Comparison of ENCODE assay signal across 9 cellular contexts in the genomic region with DNA sequence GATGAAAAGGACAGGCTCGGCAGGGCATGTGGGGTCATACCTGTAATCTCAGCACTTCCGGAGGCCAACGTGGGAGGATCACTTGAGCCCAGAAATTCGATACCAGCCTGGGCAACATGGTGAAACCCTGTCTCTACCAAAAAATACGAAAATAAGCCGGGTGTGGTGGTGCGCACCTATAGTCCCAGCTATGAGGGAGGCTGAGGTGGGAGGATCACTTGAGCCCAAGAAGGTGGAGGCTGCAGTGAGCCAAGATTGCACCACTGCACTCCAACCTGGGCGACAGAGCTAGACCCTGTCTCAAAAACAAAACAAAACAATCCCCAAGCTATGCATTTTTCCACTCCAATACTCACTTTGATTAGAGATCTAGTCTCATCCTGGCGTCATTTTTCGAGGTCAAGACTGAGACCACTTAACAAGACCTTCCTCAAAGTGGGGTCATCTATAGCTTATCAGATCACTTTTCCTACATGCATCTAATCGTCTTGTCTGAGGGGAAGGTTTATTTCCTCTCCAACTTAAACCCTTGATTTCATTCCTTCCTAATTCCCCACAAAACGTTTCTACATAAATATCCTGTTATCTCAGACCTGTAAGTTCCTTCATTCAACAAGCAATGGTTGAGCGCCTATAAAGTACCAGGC. TPM values are rescaled to one million over a fixed set of nuclear protein-coding genes. Genes with fewer than 3 reads are reported as not detected.
DNase-seq lines count a peak whose midpoint lies in the region; ATAC-seq and TF ChIP-seq lines count a peak whose summit lies in the region.
"Had no signal": no experiment of that assay in that cellular context is flagged by ENCODE, and none has a peak within 500 bp of the region (broad histone marks: within the 10 kb centered on the region; RNA-seq: fewer than 3 reads in every experiment).

No MANE protein-coding gene starts in this region.

- peaks cover 0 to 15% (median 0%) of the 10 kb centered on the region in 45 donors for H3K27me3 ChIP-seq in dorsolateral prefrontal cortex

- CTCF ChIA-PET in GM10248 (lab: Yijun Ruan, JAX), result interaction anchor here (0.6 kb wide), 1 partner anchor 40 kb away, joined by 3 read pairs; no protein-coding TSS in a partner anchor

- no peaks in the 10 kb centered on the region for H3K36me3 ChIP-seq in KOPT-K1 (ENCODE audit: insufficient read depth, low read length)

- H3K4me1 Mint-ChIP-seq in natural killer cell treated with Interleukin-12 subunit alpha and Interleukin-12 subunit beta and Interleukin-15 and Interleukin-18, amount 100 ng/mL, for 72 hours (ENCODE audit: low read depth in 2 of 2), result peaks cover 9 to 15% of the 10 kb centered on the region in 2 donors

- H3K27me3 Mint-ChIP-seq in natural killer cell treated with Interleukin-12 subunit alpha and Interleukin-12 subunit beta and Interleukin-15 and Interleukin-18, amount 100 ng/mL, for 72 hours, result peaks cover 0 to 7% of the 10 kb centered on the region in 2 donors

- no peak for TF ChIP-seq CTCF in AG10803 (conservative IDR thresholded peaks at IDR 0.05; ENCODE audit: low read length)
- TF ChIP-seq CTCF in dorsolateral prefrontal cortex (IDR thresholded peaks at IDR 0.05 in 54 of 56, conservative IDR thresholded peaks at IDR 0.05 in 2 of 56; ENCODE audit: low read depth in 1 of 56, partially characterized antibody in 56 of 56), result no peak
- no peak for TF ChIP-seq CTCF in GM10248 (IDR thresholded peaks at IDR 0.05; ENCODE audit: control extremely low read depth, extremely low read depth, low read depth, missing control alignments)

- H3K27ac ChIP-seq in KOPT-K1 (ENCODE audit: low read depth, low read length, poor library complexity, severe bottlenecking) (peak overlapping the region; percentile 67), dorsolateral prefrontal cortex (peak overlapping the region in 14 of 59 donors; percentile 60 to 90 (median 84))

- H3K9me3 Mint-ChIP-seq in natural killer cell treated with Interleukin-12 subunit alpha and Interleukin-12 subunit beta and Interleukin-15 and Interleukin-18, amount 100 ng/mL, for 72 hours, result no peaks in the 10 kb centered on the region

- POLR2A ChIA-PET in GM10248 (lab: Yijun Ruan, JAX), result no interaction called here

- intact Hi-C loops in dorsolateral prefrontal cortex (cut with DNase I), result loop anchor here (5.0 to 10.0 kb wide), 3 partner anchors 70 to 303 kb away; partner anchors contain the start of genes NDUFA1 (in 1 of the 2), RNF113A (in 1 of the 2) and UPF3B (in 1 of the 2)

- H3K4me3 Mint-ChIP-seq in natural killer cell treated with Interleukin-12 subunit alpha and Interleukin-12 subunit beta and Interleukin-15 and Interleukin-18, amount 100 ng/mL, for 72 hours, result peak overlapping the region; percentile 97

- H3K27ac Mint-ChIP-seq in natural killer cell treated with Interleukin-12 subunit alpha and Interleukin-12 subunit beta and Interleukin-15 and Interleukin-18, amount 100 ng/mL, for 72 hours, result peak overlapping the region; percentile 82 to 92

- DNase-seq in AG10803 (ENCODE audit: low read depth) (no peak), dorsolateral prefrontal cortex (no peak), GM10248 (ENCODE audit: extremely low spot score) (no peak), mesenteric fat pad (ENCODE audit: low spot score) (no peak), HUDEP-2 (lab: John Stamatoyannopoulos, UW; ENCODE audit: unreplicated experiment in 76 of 76) (no peak), GOT3 (lab: John Stamatoyannopoulos, UW) (no peak)
- DNase-seq in natural killer cell treated with Interleukin-12 subunit alpha and Interleukin-12 subunit beta and Interleukin-15 and Interleukin-18, amount 100 ng/mL, for 72 hours (ENCODE audit: low spot score), result no peak

- H3K36me3 Mint-ChIP-seq in natural killer cell treated with Interleukin-12 subunit alpha and Interleukin-12 subunit beta and Interleukin-15 and Interleukin-18, amount 100 ng/mL, for 72 hours, result no peaks in the 10 kb centered on the region

- peak overlapping the region; percentile 75 for H3K4me3 ChIP-seq in AG10803 (ENCODE audit: low read length)
- H3K4me3 ChIP-seq in dorsolateral prefrontal cortex, result peak overlapping the region; percentile 46 to 85 (median 73)

- H3K9me3 ChIP-seq in KOPT-K1 (ENCODE audit: insufficient read depth, low read length, poor library complexity, severe bottlenecking), result no peaks in the 10 kb centered on the region

- no peak for ATAC-seq in natural killer cell treated with Interleukin-12 subunit alpha and Interleukin-12 subunit beta and Interleukin-15 and Interleukin-18, amount 100 ng/mL, for 72 hours

RNA-seq across cellular contexts. Expression of gene NKAP, which starts 1.3 kb away (rescaled TPM):
- total RNA-seq in dorsolateral prefrontal cortex (10 to 100 TPM in 113 of 120 experiments, 1 to 10 TPM in 7; 9.2 to 18.1 (median 12.3) TPM), mesenteric fat pad (6.1 TPM)
- total RNA-seq in natural killer cell treated with Interleukin-12 subunit alpha and Interleukin-12 subunit beta and Interleukin-15 and Interleukin-18, amount 100 ng/mL, for 72 hours, result 1 to 10 TPM; 7.3 to 8.7 TPM

RNA-seq across cellular contexts. Expression of gene AKAP14, which starts 46.6 kb away (rescaled TPM):
- 1 to 10 TPM in 27 of 120 experiments, under 1 TPM in 12, not detected in 81; 0.59 to 4.5 (median 1.3) TPM for total RNA-seq in dorsolateral prefrontal cortex
- not detected for total RNA-seq in natural killer cell treated with Interleukin-12 subunit alpha and Interleukin-12 subunit beta and Interleukin-15 and Interleukin-18, amount 100 ng/mL, for 72 hours
- total RNA-seq in mesenteric fat pad, result not detected
- total RNA-seq: temporal lobe had no signal
